In genomic region chr17:69561462-69561861, GRCh38 we compare ENCODE assay signal across 19 cellular contexts.
"Had no signal": no experiment of that assay in that cellular context is flagged by ENCODE, and none has a peak within 500 bp of the region (broad histone marks: within the 10 kb centered on the region; RNA-seq: fewer than 3 reads in every experiment).

No MANE protein-coding gene starts in this region.

- H3K79me2 ChIP-seq: hepatocyte had no signal

- H3K9me3 ChIP-seq: esophagus squamous epithelium, left ventricle myocardium inferior, mucosa of descending colon, testis had no signal

- H3K4me2 ChIP-seq: hepatocyte had no signal

- H3K4me1 ChIP-seq: testis had no signal

- DNase-seq: activated CD4-positive, alpha-beta T cell treated with anti-CD3 and anti-CD28 coated beads, Interleukin-2, amount 10 ng/mL, durations not matched to agents 7 days and 5 days; activated CD4-positive, CD25-positive, alpha-beta regulatory T cell treated with anti-CD3 and anti-CD28 coated beads, Interleukin-2, amount 50 U/mL, for 72 hours; activated CD8-positive, alpha-beta T cell treated with anti-CD3 and anti-CD28 coated beads for 36 hours; activated naive CD8-positive, alpha-beta T cell treated with anti-CD3 and anti-CD28 coated beads, Interleukin-2, amount 50 U/mL, for 24 hours; activated T-cell treated with anti-CD3 and anti-CD28 coated beads, Interleukin-2, amount 50 U/mL, for 48 hours; anterior cingulate cortex; cortex of kidney; endodermal cell; esophagus squamous epithelium; left ventricle myocardium inferior; mesendoderm; mucosa of descending colon; stimulated activated CD4-positive, alpha-beta T cell treated with anti-CD3 and anti-CD28 coated beads, Interleukin-15, amount 100 ng/mL, for 24 hours; stimulated activated naive CD4-positive, alpha-beta T cell treated with Interleukin-2 at 50 U/mL for 16 hours; T-helper 2 cell; testis had no signal

- H3K36me3 ChIP-seq: cardiac muscle cell, esophagus squamous epithelium, left ventricle myocardium inferior had no signal

- ATAC-seq: activated CD8-positive, alpha-beta T cell treated with anti-CD3 and anti-CD28 coated beads for 36 hours; activated naive CD8-positive, alpha-beta T cell treated with anti-CD3 and anti-CD28 coated beads, Interleukin-2, amount 50 U/mL, for 24 hours; mucosa of descending colon had no signal

- H2AFZ ChIP-seq: hepatocyte had no signal

- H3K27ac ChIP-seq: cardiac muscle cell, hepatocyte, left ventricle myocardium inferior, testis had no signal

- H3K27me3 ChIP-seq: esophagus squamous epithelium, testis had no signal

- H3K4me3 ChIP-seq: cardiac muscle cell, esophagus squamous epithelium, hepatocyte, left ventricle myocardium inferior, lung, mucosa of descending colon, testis had no signal
